In the genomic region with DNA sequence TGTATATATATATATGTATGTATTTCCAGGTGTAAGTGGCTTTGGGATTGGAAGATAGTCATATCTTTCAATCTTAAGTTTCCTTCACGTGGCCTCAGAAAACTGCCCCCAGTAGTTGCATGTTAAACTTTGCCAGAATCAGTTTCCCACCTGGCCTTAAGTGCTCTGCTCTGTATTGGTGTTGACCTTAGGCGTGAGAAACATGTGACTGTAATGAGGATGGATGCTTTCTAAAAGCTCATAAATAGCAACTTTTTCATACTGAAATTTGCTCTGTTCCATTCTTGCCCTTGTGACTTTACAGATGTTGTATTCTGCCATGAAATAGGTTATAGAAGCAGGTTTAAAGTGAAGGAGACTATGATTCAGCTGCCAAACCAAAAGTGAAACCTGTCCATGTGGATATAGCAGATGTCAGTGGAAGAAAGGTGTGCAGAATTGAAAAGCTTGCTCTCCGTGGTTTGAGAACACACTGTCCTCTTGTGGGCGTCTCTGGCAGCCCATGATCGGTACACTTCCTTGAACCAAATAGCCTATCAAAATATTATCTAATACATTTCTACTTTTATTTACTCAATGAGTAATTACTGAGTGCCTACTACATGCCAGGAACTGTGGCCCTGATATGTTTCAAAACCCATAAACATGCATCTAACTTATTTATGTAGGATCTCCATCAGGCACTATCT, we compare ENCODE assay signal across 8 cellular contexts. TPM values are rescaled to one million over a fixed set of nuclear protein-coding genes. Genes with fewer than 3 reads are reported as not detected.
DNase-seq lines count a peak whose midpoint lies in the region; ATAC-seq and TF ChIP-seq lines count a peak whose summit lies in the region.

No MANE protein-coding gene starts in this region.

- H3K36me3 Mint-ChIP-seq in activated T-helper 17 cell treated with anti-CD3 and anti-CD28 coated beads, Interleukin-2, amount 50 U/mL, for 72 hours (ENCODE audit: low read depth), result no peaks in the 10 kb centered on the region

- intact Hi-C loops in right lobe of liver (cut with DNase I), result no loop called here

- no peaks in the 10 kb centered on the region for H3K27me3 Mint-ChIP-seq in activated T-helper 17 cell treated with anti-CD3 and anti-CD28 coated beads, Interleukin-2, amount 50 U/mL, for 72 hours

- H3K9me3 ChIP-seq in right lobe of liver, result no peaks in the 10 kb centered on the region

- H3K4me3 ChIP-seq in right lobe of liver, result peak overlapping the region in 1 of 3 donors; percentile 33

- peak; percentile 73 for ATAC-seq in GM18498 (IDR thresholded peaks at IDR 0.05; ENCODE audit: unreplicated experiment)
- peak; percentile 55 for ATAC-seq in HG02884 (IDR thresholded peaks at IDR 0.05; ENCODE audit: unreplicated experiment)
- peak; percentile 76 for ATAC-seq in activated T-helper 17 cell treated with anti-CD3 and anti-CD28 coated beads, Interleukin-2, amount 50 U/mL, for 72 hours (replicated peaks)
- peak; percentile 91 to 97 (median 92) for ATAC-seq in right lobe of liver
- ATAC-seq in HG02840 (IDR thresholded peaks at IDR 0.05; ENCODE audit: low FRiP score, unreplicated experiment), result no peak
- ATAC-seq in GM21528 (IDR thresholded peaks at IDR 0.05; ENCODE audit: low FRiP score, unreplicated experiment), result no peak

- TF ChIP-seq POLR2A in right lobe of liver (IDR thresholded peaks at IDR 0.05), result no peak

- TF ChIP-seq CTCF in right lobe of liver (IDR thresholded peaks at IDR 0.05), result peak; percentile 20 to 48 (median 42)

- H3K27me3 ChIP-seq in right lobe of liver, result no peaks in the 10 kb centered on the region

- H3K4me1 ChIP-seq in right lobe of liver, result peaks cover 0 to 2% (median 0%) of the 10 kb centered on the region in 4 donors

- peaks cover 7% of the 10 kb centered on the region for H3K4me1 Mint-ChIP-seq in activated T-helper 17 cell treated with anti-CD3 and anti-CD28 coated beads, Interleukin-2, amount 50 U/mL, for 72 hours

- peak overlapping the region; percentile 51 for H3K27ac Mint-ChIP-seq in activated T-helper 17 cell treated with anti-CD3 and anti-CD28 coated beads, Interleukin-2, amount 50 U/mL, for 72 hours

- H3K27ac ChIP-seq in right lobe of liver, result peak overlapping the region in 1 of 3 donors; percentile 39

- H3K4me3 Mint-ChIP-seq in activated T-helper 17 cell treated with anti-CD3 and anti-CD28 coated beads, Interleukin-2, amount 50 U/mL, for 72 hours, result peak overlapping the region; percentile 24

- no peaks in the 10 kb centered on the region for H3K9me3 Mint-ChIP-seq in activated T-helper 17 cell treated with anti-CD3 and anti-CD28 coated beads, Interleukin-2, amount 50 U/mL, for 72 hours

- 41% methylated on average over 5 of the region's 5 CpGs for WGBS in right lobe of liver (ENCODE audit: insufficient coverage, low coverage, low lambda C conversion rate, missing lambda C conversion rate)

- H3K36me3 ChIP-seq in right lobe of liver, result no peaks in the 10 kb centered on the region

- no peak for DNase-seq in right lobe of liver
- no peak for DNase-seq in stimulated activated CD4-positive, alpha-beta T cell treated with anti-CD3 and anti-CD28 coated beads, Interleukin-15, amount 100 ng/mL, for 24 hours
- DNase-seq in COR-L47 (lab: John Stamatoyannopoulos, UW), result no peak

RNA-seq across cellular contexts. Expression of a gene that starts 15.8 kb away (rescaled TPM):
- total RNA-seq in activated T-helper 17 cell treated with anti-CD3 and anti-CD28 coated beads, Interleukin-2, amount 50 U/mL, for 72 hours, result 1 to 10 TPM; 2.9 to 3.5 TPM
- 10 to 100 TPM in 2 of 6 experiments, 1 to 10 TPM in 4; 2.6 to 18.3 (median 4.4) TPM for total RNA-seq in right lobe of liver

RNA-seq across cellular contexts. Expression of a gene that starts 42.0 kb away (rescaled TPM):
- 100 to 1,000 TPM; 106 to 114 TPM for total RNA-seq in activated T-helper 17 cell treated with anti-CD3 and anti-CD28 coated beads, Interleukin-2, amount 50 U/mL, for 72 hours
- 1 to 10 TPM in 5 of 6 experiments, under 1 TPM in 1; 0.51 to 3.3 (median 1.6) TPM for total RNA-seq in right lobe of liver

Comparison
In these comparisons a context has a peak if more than half of its experiments do, and no peak if none do; other contexts are left out.
1. ATAC-seq: peak in GM18498 (single experiment), HG02884 (single experiment), activated T-helper 17 cell treated with anti-CD3 and anti-CD28 coated beads, Interleukin-2, amount 50 U/mL, for 72 hours (single experiment) and right lobe of liver (4 of 4); none in HG02840 (single experiment) and GM21528 (single experiment).
2. RNA of a gene that starts 42.0 kb away (total RNA-seq): 106 to 114 TPM in activated T-helper 17 cell treated with anti-CD3 and anti-CD28 coated beads, Interleukin-2, amount 50 U/mL, for 72 hours; 0.51 to 3.3 TPM in right lobe of liver; every median in the first group is over 10 times any median in the second.